ENCODE assay signal across 17 cellular contexts in the genomic region with DNA sequence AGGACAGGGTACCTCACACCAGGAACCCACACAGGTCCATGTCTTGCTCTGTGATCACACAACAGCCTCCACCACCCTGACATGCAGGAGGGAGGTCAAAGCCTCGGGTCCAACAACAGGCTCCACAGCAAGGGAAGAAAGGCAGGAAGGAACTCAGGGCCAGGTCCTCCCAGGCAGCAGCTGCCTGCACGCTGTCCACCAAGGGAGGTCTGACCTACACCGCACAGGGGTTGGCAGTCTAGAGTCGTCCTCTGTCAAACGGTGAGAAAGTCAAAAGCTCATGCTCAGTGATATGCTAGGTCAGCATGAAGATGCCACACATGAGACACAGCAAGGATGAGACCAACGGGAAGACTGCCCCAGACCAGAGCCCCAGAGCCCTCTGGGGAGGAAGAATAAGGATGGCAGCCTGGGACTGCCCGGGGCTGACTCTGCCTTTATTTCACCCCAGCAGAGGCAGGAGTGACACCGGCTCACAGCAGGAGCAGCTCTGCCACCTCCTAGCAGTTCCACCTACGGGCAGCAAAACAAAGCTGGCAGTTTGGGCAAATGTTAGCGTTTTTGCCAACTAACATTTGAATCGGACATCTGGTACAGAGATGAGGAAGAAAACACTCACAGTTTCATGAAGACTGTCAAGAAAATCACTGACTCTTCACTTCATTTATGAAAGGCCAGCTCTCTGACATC. TPM values are rescaled to one million over a fixed set of nuclear protein-coding genes. Genes with fewer than 3 reads are reported as not detected.
DNase-seq lines count a peak whose midpoint lies in the region; ATAC-seq, FAIRE-seq and TF ChIP-seq lines count a peak whose summit lies in the region.
"Had no signal": no experiment of that assay in that cellular context is flagged by ENCODE, and none has a peak within 500 bp of the region (broad histone marks: within the 10 kb centered on the region; RNA-seq: fewer than 3 reads in every experiment).

No MANE protein-coding gene starts in this region.

- DNase-seq in Right ventricle myocardium superior (peak; percentile 13), heart right ventricle (no peak), HTR-8/SVneo (ENCODE audit: insufficient read length, low spot score) (no peak), iPS-NIHi7 (ENCODE audit: extremely low spot score) (peak; percentile 1), esophagus muscularis mucosa (ENCODE audit: extremely low spot score) (no peak), transverse colon (no peak), T-helper 9 cell (no peak)
- no peak for DNase-seq in stimulated activated naive B cell treated with anti-CD40 and anti-IgM and Interleukin-4, amounts not matched to agents 10 μg/mL and 1 μg/mL and 100 μg/mL, for 72 hours
- DNase-seq: CD8-positive, alpha-beta memory T cell; HFFc6; IMR-90; NCI-H1436; NCI-H1930; NCI-H226; NCI-H524 treated with DMSO at 0.1 percent for 48 hours; PC-3 had no signal

- peaks cover 31 to 46% of the 10 kb centered on the region in 2 donors for H3K4me1 Mint-ChIP-seq in stimulated activated naive B cell treated with anti-CD40 and anti-IgM and Interleukin-4, amounts not matched to agents 10 μg/mL and 1 μg/mL and 100 μg/mL, for 72 hours

- WGBS in heart right ventricle, 2 donors, result 81 to 86% methylated on average over 11 of the region's 11 CpGs
- WGBS in esophagus muscularis mucosa, result 85% methylated on average over 9 of the region's 11 CpGs
- 92% methylated on average over 11 of the region's 11 CpGs; no CpG with 5 or more reads in 1 of the 2 donors for WGBS in transverse colon (ENCODE audit: low coverage in 1 of 2), 2 donors

- in situ Hi-C loops in transverse colon (cut with MboI; ENCODE audit: low pct_ligation_motif_present in 1 of 4, low pct_unique_long_range_greater_than_20kb in 1 of 4, low sequenced_read_pairs in 3 of 4), result no loop called here

- H3K36me3 Mint-ChIP-seq in stimulated activated naive B cell treated with anti-CD40 and anti-IgM and Interleukin-4, amounts not matched to agents 10 μg/mL and 1 μg/mL and 100 μg/mL, for 72 hours, result peaks cover 50 to 64% of the 10 kb centered on the region in 2 donors

- H3K4me3 ChIP-seq in heart right ventricle, result no peak overlapping the region
- no peak overlapping the region for H3K4me3 ChIP-seq in esophagus muscularis mucosa
- no peak overlapping the region for H3K4me3 ChIP-seq in transverse colon
- H3K4me3 ChIP-seq: SJSA1 had no signal

- peak; percentile 83 for FAIRE-seq in HTR-8/SVneo (lab: Jason Lieb, UNC)

- peaks cover 0 to 3% (median 0%) of the 10 kb centered on the region in 9 donors for H3K4me1 ChIP-seq in heart right ventricle
- peaks cover 0 to 9% (median 2%) of the 10 kb centered on the region in 4 donors for H3K4me1 ChIP-seq in esophagus muscularis mucosa
- no peaks in the 10 kb centered on the region for H3K4me1 ChIP-seq in transverse colon
- H3K4me1 ChIP-seq: SJSA1 had no signal

- H3K9me3 Mint-ChIP-seq in stimulated activated naive B cell treated with anti-CD40 and anti-IgM and Interleukin-4, amounts not matched to agents 10 μg/mL and 1 μg/mL and 100 μg/mL, for 72 hours, result peaks cover 5% of the 10 kb centered on the region in 2 donors
- H3K9me3 Mint-ChIP-seq: CD8-positive, alpha-beta memory T cell; HFFc6 had no signal

- H3K9me3 ChIP-seq in heart right ventricle, result no peaks in the 10 kb centered on the region
- no peaks in the 10 kb centered on the region for H3K9me3 ChIP-seq in esophagus muscularis mucosa
- no peaks in the 10 kb centered on the region for H3K9me3 ChIP-seq in transverse colon
- H3K9me3 ChIP-seq: SJSA1 had no signal

- H3K4me3 Mint-ChIP-seq in stimulated activated naive B cell treated with anti-CD40 and anti-IgM and Interleukin-4, amounts not matched to agents 10 μg/mL and 1 μg/mL and 100 μg/mL, for 72 hours, result peak overlapping the region in 1 of 2 donors; percentile 13
- H3K4me3 Mint-ChIP-seq: CD8-positive, alpha-beta memory T cell; HFFc6 had no signal

- H3K27ac ChIP-seq in heart right ventricle, result no peak overlapping the region
- no peak overlapping the region for H3K27ac ChIP-seq in esophagus muscularis mucosa (replicated peaks in 1 of 4)
- H3K27ac ChIP-seq in transverse colon, result no peak overlapping the region
- H3K27ac ChIP-seq: SJSA1 had no signal

- H3K27me3 ChIP-seq in heart right ventricle (no peaks in the 10 kb centered on the region), esophagus muscularis mucosa (no peaks in the 10 kb centered on the region), transverse colon (no peaks in the 10 kb centered on the region)
- H3K27me3 ChIP-seq: SJSA1 had no signal

- ATAC-seq in Right ventricle myocardium superior (ENCODE audit: poor library complexity) (no peak), heart right ventricle (no peak)
- ATAC-seq in stimulated activated naive B cell treated with anti-CD40 and anti-IgM and Interleukin-4, amounts not matched to agents 10 μg/mL and 1 μg/mL and 100 μg/mL, for 72 hours (replicated peaks), result no peak
- ATAC-seq: PC-3 had no signal

- peaks cover 0 to 65% (median 5%) of the 10 kb centered on the region in 9 donors for H3K36me3 ChIP-seq in heart right ventricle
- peaks cover 21 to 52% (median 44%) of the 10 kb centered on the region in 4 donors for H3K36me3 ChIP-seq in esophagus muscularis mucosa
- H3K36me3 ChIP-seq in transverse colon, result peaks cover 0 to 24% (median 4%) of the 10 kb centered on the region in 4 donors

- TF ChIP-seq CTCF in heart right ventricle (IDR thresholded peaks at IDR 0.05), result no peak
- TF ChIP-seq CTCF in esophagus muscularis mucosa (IDR thresholded peaks at IDR 0.05), result no peak
- no peak for TF ChIP-seq CTCF in transverse colon (IDR thresholded peaks at IDR 0.05)

- TF ChIP-seq POLR2A in esophagus muscularis mucosa (IDR thresholded peaks at IDR 0.05; ENCODE audit: low read depth) (no peak), transverse colon (IDR thresholded peaks at IDR 0.05) (no peak)

- peak overlapping the region; percentile 65 for H3K27ac Mint-ChIP-seq in stimulated activated naive B cell treated with anti-CD40 and anti-IgM and Interleukin-4, amounts not matched to agents 10 μg/mL and 1 μg/mL and 100 μg/mL, for 72 hours
- H3K27ac Mint-ChIP-seq: CD8-positive, alpha-beta memory T cell; HFFc6 had no signal

- intact Hi-C loops in Right ventricle myocardium superior (cut with DNase I), result no loop called here
- intact Hi-C loops in heart right ventricle (cut with DNase I), result loop anchor here in 1 of 10 donors (5.0 kb wide), 1 partner anchor 291 kb away; no protein-coding TSS in a partner anchor
- intact Hi-C loops in esophagus muscularis mucosa (cut with DNase I), result no loop called here
- intact Hi-C loops in transverse colon (cut with DNase I; ENCODE audit: low total_unique reads), result no loop called here

- H3K27me3 Mint-ChIP-seq in stimulated activated naive B cell treated with anti-CD40 and anti-IgM and Interleukin-4, amounts not matched to agents 10 μg/mL and 1 μg/mL and 100 μg/mL, for 72 hours, result no peaks in the 10 kb centered on the region
- H3K27me3 Mint-ChIP-seq: CD8-positive, alpha-beta memory T cell had no signal

- no peak for TF ChIP-seq EP300 in esophagus muscularis mucosa (IDR thresholded peaks at IDR 0.05)
- no peak for TF ChIP-seq EP300 in transverse colon (IDR thresholded peaks at IDR 0.05; ENCODE audit: low read depth)

RNA-seq across cellular contexts. Expression of a gene that starts 8.5 kb away (rescaled TPM):
- total RNA-seq in Right ventricle myocardium superior (5.5 TPM), heart right ventricle (1 to 10 TPM; 4.9 to 7.5 (median 5.8) TPM), esophagus muscularis mucosa (10 to 100 TPM; 11.1 to 19.1 (median 14.0) TPM), transverse colon (10 to 100 TPM in 3 of 4 donors, 1 to 10 TPM in 1; 9.0 to 20.3 (median 13.5) TPM)
- 1 to 10 TPM; 6.0 to 8.2 TPM for polyA plus RNA-seq in heart right ventricle

RNA-seq across cellular contexts. Expression of a gene that starts 34.8 kb away (rescaled TPM):
- 4.3 TPM for total RNA-seq in Right ventricle myocardium superior
- 1 to 10 TPM; 1.7 to 9.9 (median 3.9) TPM for total RNA-seq in heart right ventricle
- 1 to 10 TPM; 9.7 TPM for polyA plus RNA-seq in heart right ventricle
- total RNA-seq in esophagus muscularis mucosa, result 10 to 100 TPM; 13.3 to 47.4 (median 28.9) TPM
- 1 to 10 TPM in 3 of 4 donors, under 1 TPM in 1; 0.75 to 7.1 (median 4.4) TPM for total RNA-seq in transverse colon

RNA-seq across cellular contexts. Expression of a gene that starts 39.7 kb away (rescaled TPM):
- total RNA-seq in Right ventricle myocardium superior (7.3 TPM), heart right ventricle (10 to 100 TPM in 5 of 10 donors, 1 to 10 TPM in 5; 6.1 to 14.5 (median 10.3) TPM), esophagus muscularis mucosa (10 to 100 TPM in 2 of 4 donors, 1 to 10 TPM in 2; 8.4 to 13.4 (median 9.6) TPM), transverse colon (10 to 100 TPM; 18.8 to 84.9 (median 24.1) TPM)
- 10 to 100 TPM in 1 of 2 donors, 1 to 10 TPM in 1; 5.3 to 18.8 TPM for polyA plus RNA-seq in heart right ventricle

RNA-seq across cellular contexts. Expression of a gene that starts 44.4 kb away (rescaled TPM):
- total RNA-seq in Right ventricle myocardium superior (9.7 TPM), heart right ventricle (10 to 100 TPM; 10.8 to 34.3 (median 12.7) TPM), esophagus muscularis mucosa (10 to 100 TPM; 19.5 to 36.9 (median 30.3) TPM), transverse colon (10 to 100 TPM; 32.9 to 49.4 (median 38.8) TPM)
- 10 to 100 TPM in 1 of 2 donors, 1 to 10 TPM in 1; 4.8 to 12.2 TPM for polyA plus RNA-seq in heart right ventricle

Comparison
In these comparisons a context has a peak if more than half of its experiments do, and no peak if none do; other contexts are left out.
1. DNase-seq: peak in Right ventricle myocardium superior (single experiment) and iPS-NIHi7 (single experiment); none in heart right ventricle (0 of 2), HTR-8/SVneo (single experiment), stimulated activated naive B cell treated with anti-CD40 and anti-IgM and Interleukin-4, amounts not matched to agents 10 μg/mL and 1 μg/mL and 100 μg/mL, for 72 hours (single experiment), esophagus muscularis mucosa (single experiment), transverse colon (single experiment) and T-helper 9 cell (single experiment).